In the genomic region with DNA sequence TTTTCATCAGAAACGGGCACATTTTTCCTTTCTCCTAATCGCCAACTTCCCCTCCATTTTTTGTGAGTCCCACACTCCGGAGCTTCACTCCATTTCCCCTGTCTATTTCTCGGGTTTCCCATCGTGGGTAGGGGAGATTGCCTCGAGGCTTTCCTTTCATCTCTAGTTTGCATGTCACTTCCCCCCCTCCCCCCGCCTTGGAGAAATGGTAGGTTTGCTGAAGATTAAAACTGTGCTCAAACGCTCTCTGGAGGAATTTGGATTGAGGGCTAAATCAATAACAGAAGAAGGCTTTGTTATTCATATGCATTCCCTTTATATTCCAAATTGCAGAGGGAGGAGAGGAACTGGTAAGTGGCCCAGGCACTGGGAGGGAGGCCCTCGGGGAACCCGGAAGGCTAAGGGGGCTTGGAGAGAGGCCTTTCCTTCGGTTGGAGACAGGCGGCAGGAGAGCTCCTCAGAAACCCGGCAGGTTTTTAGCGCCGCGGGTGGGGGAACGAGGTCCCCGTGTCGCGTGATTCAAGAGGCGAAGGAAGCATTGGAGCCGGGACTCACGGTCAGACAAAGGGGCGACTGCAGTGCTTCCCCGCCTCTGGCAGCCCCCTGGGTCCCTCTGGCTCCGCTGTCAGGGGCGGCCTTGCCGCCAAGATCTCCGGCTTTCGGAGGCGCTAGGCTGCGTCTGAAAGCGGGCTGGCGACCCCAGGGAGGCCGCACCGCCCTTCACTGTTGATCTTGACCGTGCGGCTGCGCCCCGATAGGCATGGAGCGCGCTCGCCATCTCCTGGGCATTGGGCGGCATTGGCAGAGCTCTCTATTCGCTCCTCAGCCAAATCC, we compare ENCODE assay signal across 1 cellular context.
TF ChIP-seq lines count a peak whose summit lies in the region.

No MANE protein-coding gene starts in this region.

TF ChIP-seq in HEK293, 187 proteins besides CTCF, POLR2A, EP300 and RAD21 (continued from another document):
- TF ChIP-seq, protein P1, sequence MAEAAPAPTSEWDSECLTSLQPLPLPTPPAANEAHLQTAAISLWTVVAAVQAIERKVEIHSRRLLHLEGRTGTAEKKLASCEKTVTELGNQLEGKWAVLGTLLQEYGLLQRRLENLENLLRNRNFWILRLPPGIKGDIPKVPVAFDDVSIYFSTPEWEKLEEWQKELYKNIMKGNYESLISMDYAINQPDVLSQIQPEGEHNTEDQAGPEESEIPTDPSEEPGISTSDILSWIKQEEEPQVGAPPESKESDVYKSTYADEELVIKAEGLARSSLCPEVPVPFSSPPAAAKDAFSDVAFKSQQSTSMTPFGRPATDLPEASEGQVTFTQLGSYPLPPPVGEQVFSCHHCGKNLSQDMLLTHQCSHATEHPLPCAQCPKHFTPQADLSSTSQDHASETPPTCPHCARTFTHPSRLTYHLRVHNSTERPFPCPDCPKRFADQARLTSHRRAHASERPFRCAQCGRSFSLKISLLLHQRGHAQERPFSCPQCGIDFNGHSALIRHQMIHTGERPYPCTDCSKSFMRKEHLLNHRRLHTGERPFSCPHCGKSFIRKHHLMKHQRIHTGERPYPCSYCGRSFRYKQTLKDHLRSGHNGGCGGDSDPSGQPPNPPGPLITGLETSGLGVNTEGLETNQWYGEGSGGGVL (tag by site-specific recombination; IDR thresholded peaks at IDR 0.05), result peak; percentile 55; the same call in 1 of the 2 replicates
- peak; percentile 58 for TF ChIP-seq ZXDB (tag by site-specific recombination; IDR thresholded peaks at IDR 0.05)
- peak; percentile 56; the same call in 1 of the 2 replicates for TF ChIP-seq ZSCAN30 (tag by site-specific recombination; IDR thresholded peaks at IDR 0.05)
- peak; percentile 93 for TF ChIP-seq ZNF335 (tag by site-specific recombination; conservative IDR thresholded peaks at IDR 0.05)
- 0 out of 2 replicates have a peak, but pooled peaks have one; percentile 41 for TF ChIP-seq BCL11B (tag by site-specific recombination; IDR thresholded peaks at IDR 0.05; ENCODE audit: low read depth)
- TF ChIP-seq ZBTB8A (tag by site-specific recombination; IDR thresholded peaks at IDR 0.05), result peak; percentile 96
- peak; percentile 86 for TF ChIP-seq TCF7L2 (IDR thresholded peaks at IDR 0.05; ENCODE audit: borderline replicate concordance, low read depth, low read length)
- TF ChIP-seq ZNF37A (tag by site-specific recombination; IDR thresholded peaks at IDR 0.05), result no peak
- peak; percentile 86 for TF ChIP-seq ZNF654 (tag by site-specific recombination; IDR thresholded peaks at IDR 0.05; ENCODE audit: low read depth)
- TF ChIP-seq, protein P2, sequence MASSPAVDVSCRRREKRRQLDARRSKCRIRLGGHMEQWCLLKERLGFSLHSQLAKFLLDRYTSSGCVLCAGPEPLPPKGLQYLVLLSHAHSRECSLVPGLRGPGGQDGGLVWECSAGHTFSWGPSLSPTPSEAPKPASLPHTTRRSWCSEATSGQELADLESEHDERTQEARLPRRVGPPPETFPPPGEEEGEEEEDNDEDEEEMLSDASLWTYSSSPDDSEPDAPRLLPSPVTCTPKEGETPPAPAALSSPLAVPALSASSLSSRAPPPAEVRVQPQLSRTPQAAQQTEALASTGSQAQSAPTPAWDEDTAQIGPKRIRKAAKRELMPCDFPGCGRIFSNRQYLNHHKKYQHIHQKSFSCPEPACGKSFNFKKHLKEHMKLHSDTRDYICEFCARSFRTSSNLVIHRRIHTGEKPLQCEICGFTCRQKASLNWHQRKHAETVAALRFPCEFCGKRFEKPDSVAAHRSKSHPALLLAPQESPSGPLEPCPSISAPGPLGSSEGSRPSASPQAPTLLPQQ (tag by site-specific recombination; IDR thresholded peaks at IDR 0.05), result 0 out of 2 replicates have a peak, but pooled peaks have one; percentile 29
- TF ChIP-seq ZNF239 (tag by site-specific recombination; IDR thresholded peaks at IDR 0.05), result no peak
- TF ChIP-seq GLIS1 (tag by site-specific recombination; IDR thresholded peaks at IDR 0.05), result peak; percentile 65
- no peak for TF ChIP-seq ZBTB1 (tag by site-specific recombination; IDR thresholded peaks at IDR 0.05)
- peak; percentile 18; the same call in 1 of the 2 replicates for TF ChIP-seq SP2 (tag by site-specific recombination; IDR thresholded peaks at IDR 0.05)
- no peak for TF ChIP-seq ZNF768 (tag by site-specific recombination; IDR thresholded peaks at IDR 0.05)
- TF ChIP-seq, protein P3, sequence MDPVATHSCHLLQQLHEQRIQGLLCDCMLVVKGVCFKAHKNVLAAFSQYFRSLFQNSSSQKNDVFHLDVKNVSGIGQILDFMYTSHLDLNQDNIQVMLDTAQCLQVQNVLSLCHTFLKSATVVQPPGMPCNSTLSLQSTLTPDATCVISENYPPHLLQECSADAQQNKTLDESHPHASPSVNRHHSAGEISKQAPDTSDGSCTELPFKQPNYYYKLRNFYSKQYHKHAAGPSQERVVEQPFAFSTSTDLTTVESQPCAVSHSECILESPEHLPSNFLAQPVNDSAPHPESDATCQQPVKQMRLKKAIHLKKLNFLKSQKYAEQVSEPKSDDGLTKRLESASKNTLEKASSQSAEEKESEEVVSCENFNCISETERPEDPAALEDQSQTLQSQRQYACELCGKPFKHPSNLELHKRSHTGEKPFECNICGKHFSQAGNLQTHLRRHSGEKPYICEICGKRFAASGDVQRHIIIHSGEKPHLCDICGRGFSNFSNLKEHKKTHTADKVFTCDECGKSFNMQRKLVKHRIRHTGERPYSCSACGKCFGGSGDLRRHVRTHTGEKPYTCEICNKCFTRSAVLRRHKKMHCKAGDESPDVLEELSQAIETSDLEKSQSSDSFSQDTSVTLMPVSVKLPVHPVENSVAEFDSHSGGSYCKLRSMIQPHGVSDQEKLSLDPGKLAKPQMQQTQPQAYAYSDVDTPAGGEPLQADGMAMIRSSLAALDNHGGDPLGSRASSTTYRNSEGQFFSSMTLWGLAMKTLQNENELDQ (tag by site-specific recombination; IDR thresholded peaks at IDR 0.05; ENCODE audit: low read depth), result no peak
- peak; percentile 85; the same call in 1 of the 2 replicates for TF ChIP-seq ZBTB17 (tag by site-specific recombination; IDR thresholded peaks at IDR 0.05)
- peak; percentile 70 for TF ChIP-seq ZIC2 (tag by site-specific recombination; IDR thresholded peaks at IDR 0.05)
- TF ChIP-seq SCRT2 (tag by site-specific recombination; IDR thresholded peaks at IDR 0.05), result peak; percentile 81
- 0 out of 2 replicates have a peak, but pooled peaks have one; percentile 36 for TF ChIP-seq IKZF3 (tag by site-specific recombination; IDR thresholded peaks at IDR 0.05)
- 0 out of 2 replicates have a peak, but pooled peaks have one; percentile 46 for TF ChIP-seq ZNF366 (tag by site-specific recombination; conservative IDR thresholded peaks at IDR 0.05)
- TF ChIP-seq, protein P4, sequence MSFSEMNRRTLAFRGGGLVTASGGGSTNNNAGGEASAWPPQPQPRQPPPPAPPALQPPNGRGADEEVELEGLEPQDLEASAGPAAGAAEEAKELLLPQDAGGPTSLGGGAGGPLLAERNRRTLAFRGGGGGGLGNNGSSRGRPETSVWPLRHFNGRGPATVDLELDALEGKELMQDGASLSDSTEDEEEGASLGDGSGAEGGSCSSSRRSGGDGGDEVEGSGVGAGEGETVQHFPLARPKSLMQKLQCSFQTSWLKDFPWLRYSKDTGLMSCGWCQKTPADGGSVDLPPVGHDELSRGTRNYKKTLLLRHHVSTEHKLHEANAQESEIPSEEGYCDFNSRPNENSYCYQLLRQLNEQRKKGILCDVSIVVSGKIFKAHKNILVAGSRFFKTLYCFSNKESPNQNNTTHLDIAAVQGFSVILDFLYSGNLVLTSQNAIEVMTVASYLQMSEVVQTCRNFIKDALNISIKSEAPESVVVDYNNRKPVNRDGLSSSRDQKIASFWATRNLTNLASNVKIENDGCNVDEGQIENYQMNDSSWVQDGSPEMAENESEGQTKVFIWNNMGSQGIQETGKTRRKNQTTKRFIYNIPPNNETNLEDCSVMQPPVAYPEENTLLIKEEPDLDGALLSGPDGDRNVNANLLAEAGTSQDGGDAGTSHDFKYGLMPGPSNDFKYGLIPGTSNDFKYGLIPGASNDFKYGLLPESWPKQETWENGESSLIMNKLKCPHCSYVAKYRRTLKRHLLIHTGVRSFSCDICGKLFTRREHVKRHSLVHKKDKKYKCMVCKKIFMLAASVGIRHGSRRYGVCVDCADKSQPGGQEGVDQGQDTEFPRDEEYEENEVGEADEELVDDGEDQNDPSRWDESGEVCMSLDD (tag by site-specific recombination; IDR thresholded peaks at IDR 0.05), result peak; percentile 50
- TF ChIP-seq ZNF623 (tag by site-specific recombination; IDR thresholded peaks at IDR 0.05), result no peak; the same call in 1 of the 2 replicates
- TF ChIP-seq, protein P5, sequence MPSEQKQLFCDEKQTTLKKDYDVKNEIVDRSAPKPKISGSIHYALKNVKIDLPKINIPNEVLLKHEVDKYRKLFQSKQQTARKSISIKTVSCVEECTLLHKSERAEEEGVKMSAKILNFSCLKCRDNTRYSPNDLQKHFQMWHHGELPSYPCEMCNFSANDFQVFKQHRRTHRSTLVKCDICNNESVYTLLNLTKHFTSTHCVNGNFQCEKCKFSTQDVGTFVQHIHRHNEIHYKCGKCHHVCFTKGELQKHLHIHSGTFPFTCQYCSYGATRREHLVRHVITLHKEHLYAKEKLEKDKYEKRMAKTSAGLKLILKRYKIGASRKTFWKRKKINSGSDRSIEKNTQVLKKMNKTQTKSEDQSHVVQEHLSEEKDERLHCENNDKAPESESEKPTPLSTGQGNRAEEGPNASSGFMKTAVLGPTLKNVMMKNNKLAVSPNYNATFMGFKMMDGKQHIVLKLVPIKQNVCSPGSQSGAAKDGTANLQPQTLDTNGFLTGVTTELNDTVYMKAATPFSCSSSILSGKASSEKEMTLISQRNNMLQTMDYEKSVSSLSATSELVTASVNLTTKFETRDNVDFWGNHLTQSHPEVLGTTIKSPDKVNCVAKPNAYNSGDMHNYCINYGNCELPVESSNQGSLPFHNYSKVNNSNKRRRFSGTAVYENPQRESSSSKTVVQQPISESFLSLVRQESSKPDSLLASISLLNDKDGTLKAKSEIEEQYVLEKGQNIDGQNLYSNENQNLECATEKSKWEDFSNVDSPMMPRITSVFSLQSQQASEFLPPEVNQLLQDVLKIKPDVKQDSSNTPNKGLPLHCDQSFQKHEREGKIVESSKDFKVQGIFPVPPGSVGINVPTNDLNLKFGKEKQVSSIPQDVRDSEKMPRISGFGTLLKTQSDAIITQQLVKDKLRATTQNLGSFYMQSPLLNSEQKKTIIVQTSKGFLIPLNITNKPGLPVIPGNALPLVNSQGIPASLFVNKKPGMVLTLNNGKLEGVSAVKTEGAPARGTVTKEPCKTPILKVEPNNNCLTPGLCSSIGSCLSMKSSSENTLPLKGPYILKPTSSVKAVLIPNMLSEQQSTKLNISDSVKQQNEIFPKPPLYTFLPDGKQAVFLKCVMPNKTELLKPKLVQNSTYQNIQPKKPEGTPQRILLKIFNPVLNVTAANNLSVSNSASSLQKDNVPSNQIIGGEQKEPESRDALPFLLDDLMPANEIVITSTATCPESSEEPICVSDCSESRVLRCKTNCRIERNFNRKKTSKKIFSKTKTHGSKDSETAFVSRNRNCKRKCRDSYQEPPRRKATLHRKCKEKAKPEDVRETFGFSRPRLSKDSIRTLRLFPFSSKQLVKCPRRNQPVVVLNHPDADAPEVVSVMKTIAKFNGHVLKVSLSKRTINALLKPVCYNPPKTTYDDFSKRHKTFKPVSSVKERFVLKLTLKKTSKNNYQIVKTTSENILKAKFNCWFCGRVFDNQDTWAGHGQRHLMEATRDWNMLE (tag by site-specific recombination; conservative IDR thresholded peaks at IDR 0.05; ENCODE audit: low read depth), result no peak
- 0 out of 2 replicates have a peak, but pooled peaks have one; percentile 28 for TF ChIP-seq ZFP37 (tag by site-specific recombination; IDR thresholded peaks at IDR 0.05)
